16 cellular contexts compared by ENCODE assay signal in genomic region chr13:50941146-50941545, GRCh38.
"Had no signal": no experiment of that assay in that cellular context is flagged by ENCODE, and none has a peak within 500 bp of the region (broad histone marks: within the 10 kb centered on the region; RNA-seq: fewer than 3 reads in every experiment).

No MANE protein-coding gene starts in this region.

- DNase-seq: effector memory CD4-positive, alpha-beta T cell; heart left ventricle; hypothalamus; kidney glomerular epithelial cell; mammary epithelial cell; naive thymus-derived CD4-positive, alpha-beta T cell; nephron progenitor cell; psoas muscle; sigmoid colon; stimulated activated CD4-positive, alpha-beta T cell treated with anti-CD3 and anti-CD28 coated beads, Interleukin-2, amount 100 ng/mL, for 24 hours; stimulated activated CD4-positive, alpha-beta T cell treated with anti-CD3 and anti-CD28 coated beads, Interleukin-4, amount 100 ng/mL, for 4 hours; stimulated activated naive CD4-positive, alpha-beta T cell; stomach; substantia nigra; transverse colon had no signal

- ATAC-seq: esophagus mucosa; heart left ventricle; naive thymus-derived CD4-positive, alpha-beta T cell; psoas muscle had no signal

- H3K27ac Mint-ChIP-seq: nephron progenitor cell had no signal

- H3K4me3 Mint-ChIP-seq: naive thymus-derived CD4-positive, alpha-beta T cell; nephron progenitor cell had no signal

- H3K27me3 Mint-ChIP-seq: naive thymus-derived CD4-positive, alpha-beta T cell had no signal
